In the genomic region with DNA sequence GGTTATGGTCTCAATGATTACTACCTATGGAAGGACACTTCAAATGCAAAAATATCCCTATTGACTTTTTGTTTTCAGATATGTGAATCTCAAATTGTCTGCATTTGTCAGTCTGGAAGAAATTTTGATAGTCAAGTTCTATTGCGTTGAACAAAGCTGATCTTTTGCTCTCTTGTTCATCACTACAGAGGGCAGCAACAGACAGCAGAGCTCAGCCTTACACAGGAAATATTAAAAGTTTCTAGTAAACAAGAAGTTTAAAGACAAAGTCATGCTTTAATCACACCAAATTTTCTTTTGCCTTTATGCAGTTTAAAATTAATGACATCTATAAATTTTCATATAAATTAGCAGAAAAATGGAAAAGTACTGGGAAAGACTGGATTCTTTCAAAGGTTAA, we compare ENCODE assay signal across 17 cellular contexts.
"Had no signal": no experiment of that assay in that cellular context is flagged by ENCODE, and none has a peak within 500 bp of the region (broad histone marks: within the 10 kb centered on the region; RNA-seq: fewer than 3 reads in every experiment).

No MANE protein-coding gene starts in this region.

- H3K4me1 ChIP-seq: heart right ventricle, neural progenitor cell, upper lobe of left lung had no signal

- H3K4me3 ChIP-seq: cardiac muscle cell, heart right ventricle, lung, neural progenitor cell, upper lobe of left lung had no signal

- ATAC-seq: activated T-cell treated with anti-CD3 and anti-CD28 coated beads, Interleukin-2, amount 50 U/mL, for 72 hours; esophagus mucosa; heart right ventricle; left colon; naive thymus-derived CD8-positive, alpha-beta T cell had no signal

- DNase-seq: activated CD4-positive, alpha-beta memory T cell treated with anti-CD3 and anti-CD28 coated beads, Interleukin-2, amount 10 ng/mL, durations not matched to agents 7 days and 5 days; activated CD4-positive, alpha-beta T cell treated with anti-CD3 and anti-CD28 coated beads for 48 hours; activated effector memory CD4-positive, alpha-beta T cell treated with Interleukin-2 at 50 U/mL for 16 hours; activated naive CD4-positive, alpha-beta T cell treated with anti-CD3 and anti-CD28 coated beads for 36 hours; activated T-cell treated with anti-CD3 and anti-CD28 coated beads, Interleukin-2, amount 50 U/mL, for 72 hours; effector memory CD4-positive, alpha-beta T cell; heart right ventricle; left colon; naive thymus-derived CD8-positive, alpha-beta T cell; stimulated activated CD4-positive, alpha-beta T cell treated with anti-CD3 and anti-CD28 coated beads, Interleukin-4, amount 100 ng/mL, for 24 hours; stimulated activated naive CD4-positive, alpha-beta T cell treated with Interleukin-2 at 50 U/mL for 16 hours; T1000; upper lobe of left lung had no signal

- H3K27me3 ChIP-seq: cardiac muscle cell, heart right ventricle, neural progenitor cell, upper lobe of left lung had no signal

- H3K27ac ChIP-seq: cardiac muscle cell, heart right ventricle, neural progenitor cell, upper lobe of left lung had no signal

- H3K36me3 ChIP-seq: cardiac muscle cell, heart right ventricle, neural progenitor cell, upper lobe of left lung had no signal
